In genomic region chr6:144778056-144778455, GRCh38 we compare ENCODE assay signal across 16 cellular contexts.
"Had no signal": no experiment of that assay in that cellular context is flagged by ENCODE, and none has a peak within 500 bp of the region (broad histone marks: within the 10 kb centered on the region; RNA-seq: fewer than 3 reads in every experiment).

No MANE protein-coding gene starts in this region.

- H3K27me3 Mint-ChIP-seq: activated B cell treated with CpG ODN at 0.5 μM for 24 hours had no signal

- H3K27me3 ChIP-seq: adrenal gland, cardiac muscle cell, left lung, ovary, sigmoid colon, upper lobe of right lung had no signal

- H3K4me3 ChIP-seq: adrenal gland, cardiac muscle cell, left lung, ovary, sigmoid colon, thoracic aorta, upper lobe of right lung had no signal

- H3K36me3 ChIP-seq: cardiac muscle cell, ovary, thoracic aorta had no signal

- H3K4me1 Mint-ChIP-seq: activated B cell treated with CpG ODN at 0.5 μM for 24 hours, neural crest cell had no signal

- H3K4me1 ChIP-seq: adrenal gland, left lung, sigmoid colon, upper lobe of right lung had no signal

- H3K27ac ChIP-seq: adrenal gland, cardiac muscle cell, left lung, ovary, sigmoid colon, thoracic aorta, upper lobe of right lung had no signal

- DNase-seq: activated B cell treated with CpG ODN at 0.5 μM for 24 hours; activated CD4-positive, alpha-beta T cell treated with anti-CD3 and anti-CD28 coated beads for 48 hours; activated naive CD4-positive, alpha-beta T cell treated with anti-CD3 and anti-CD28 coated beads for 36 hours; adrenal gland; kidney; left lung; mammary epithelial cell; ovary; sigmoid colon; stimulated activated CD4-positive, alpha-beta T cell treated with anti-CD3 and anti-CD28 coated beads, Interleukin-1b, Interleukin-23, amount 100 ng/mL, for 48 hours; upper lobe of right lung had no signal

- H3K9me3 Mint-ChIP-seq: activated B cell treated with CpG ODN at 0.5 μM for 24 hours; activated naive CD4-positive, alpha-beta T cell treated with anti-CD3 and anti-CD28 coated beads for 36 hours; activated T-helper 2 cell treated with anti-CD3 and anti-CD28 coated beads, Interferon-gamma antibody, Interleukin-2, Interleukin-4, amounts not matched to agents 10 μg/mL and 5 μg/mL and 100 μg/mL, durations not matched to agents 14 hours and 24 hours and 36 hours; neural crest cell had no signal

- H3K27ac Mint-ChIP-seq: activated naive CD4-positive, alpha-beta T cell treated with anti-CD3 and anti-CD28 coated beads for 36 hours; activated T-helper 2 cell treated with anti-CD3 and anti-CD28 coated beads, Interferon-gamma antibody, Interleukin-2, Interleukin-4, amounts not matched to agents 10 μg/mL and 5 μg/mL and 100 μg/mL, durations not matched to agents 14 hours and 24 hours and 36 hours had no signal

- H3K4me3 Mint-ChIP-seq: activated B cell treated with CpG ODN at 0.5 μM for 24 hours; activated naive CD4-positive, alpha-beta T cell treated with anti-CD3 and anti-CD28 coated beads for 36 hours; neural crest cell had no signal

- ATAC-seq: esophagus mucosa, left lung, upper lobe of right lung had no signal
